In genomic region chr16:2157480-2158261, GRCh38 we compare ENCODE assay signal across 9 cellular contexts. TPM values are rescaled to one million over a fixed set of nuclear protein-coding genes. Genes with fewer than 3 reads are reported as not detected.
DNase-seq lines count a peak whose midpoint lies in the region; ATAC-seq and TF ChIP-seq lines count a peak whose summit lies in the region.
"Had no signal": no experiment of that assay in that cellular context is flagged by ENCODE, and none has a peak within 500 bp of the region (broad histone marks: within the 10 kb centered on the region; RNA-seq: fewer than 3 reads in every experiment).

No MANE protein-coding gene starts in this region.

- no peaks in the 10 kb centered on the region for H3K27me3 Mint-ChIP-seq in activated naive CD4-positive, alpha-beta T cell treated with anti-CD3 and anti-CD28 coated beads for 36 hours (ENCODE audit: low read depth)
- H3K27me3 Mint-ChIP-seq in type B pancreatic cell, result peaks cover 3% of the 10 kb centered on the region

- peaks cover 18% of the 10 kb centered on the region for H3K4me1 ChIP-seq in prostate gland (replicated peaks)

- H3K4me3 ChIP-seq in astrocyte of the cerebellum (ENCODE audit: low read depth, low read length), result peak overlapping the region; percentile 88
- no peak overlapping the region for H3K4me3 ChIP-seq in prostate gland

- TF ChIP-seq CTCF in astrocyte of the cerebellum (IDR thresholded peaks at IDR 0.05; ENCODE audit: low read depth, low read length, missing control alignments) (no peak), type B pancreatic cell (conservative IDR thresholded peaks at IDR 0.05) (no peak), prostate gland (IDR thresholded peaks at IDR 0.05) (no peak)

- no peaks in the 10 kb centered on the region for H3K9me3 Mint-ChIP-seq in activated naive CD4-positive, alpha-beta T cell treated with anti-CD3 and anti-CD28 coated beads for 36 hours
- no peaks in the 10 kb centered on the region for H3K9me3 Mint-ChIP-seq in type B pancreatic cell

- WGBS in prostate gland, result 90% methylated on average over 19 of the region's 27 CpGs

- H3K36me3 Mint-ChIP-seq in activated naive CD4-positive, alpha-beta T cell treated with anti-CD3 and anti-CD28 coated beads for 36 hours (ENCODE audit: low read depth), result peaks cover 27% of the 10 kb centered on the region
- peaks cover 4% of the 10 kb centered on the region for H3K36me3 Mint-ChIP-seq in type B pancreatic cell

- peak overlapping the region; percentile 97 for H3K4me3 Mint-ChIP-seq in activated naive CD4-positive, alpha-beta T cell treated with anti-CD3 and anti-CD28 coated beads for 36 hours
- peak overlapping the region; percentile 94 for H3K4me3 Mint-ChIP-seq in type B pancreatic cell

- intact Hi-C loops in activated naive CD4-positive, alpha-beta T cell treated with anti-CD3 and anti-CD28 coated beads for 36 hours (cut with micrococcal nuclease), result loop anchor here (5.0 to 10.0 kb wide), 3 partner anchors 303 to 845 kb away; no protein-coding TSS in a partner anchor
- intact Hi-C loops in prostate gland (cut with DNase I), result loop anchor here (5.0 kb wide), 1 partner anchor 95 kb away; the partner anchor contains the start of gene ECI1

- H3K27ac ChIP-seq in prostate gland, result no peak overlapping the region

- peaks cover 33% of the 10 kb centered on the region for H3K4me1 Mint-ChIP-seq in activated naive CD4-positive, alpha-beta T cell treated with anti-CD3 and anti-CD28 coated beads for 36 hours (ENCODE audit: low read depth)
- H3K4me1 Mint-ChIP-seq in type B pancreatic cell (ENCODE audit: unreplicated experiment), result peaks cover 19% of the 10 kb centered on the region

- no peak for DNase-seq in activated naive CD4-positive, alpha-beta T cell treated with anti-CD3 and anti-CD28 coated beads for 36 hours
- DNase-seq in activated naive CD4-positive, alpha-beta T cell (lab: John Stamatoyannopoulos, UW), result no peak
- DNase-seq in astrocyte of the cerebellum (ENCODE audit: low read depth), result no peak
- peak; percentile 57 for DNase-seq in medulla oblongata (ENCODE audit: extremely low spot score)
- no peak for DNase-seq in type B pancreatic cell (ENCODE audit: extremely low spot score, unreplicated experiment)
- DNase-seq in prostate gland (ENCODE audit: low spot score), result no peak
- no peak for DNase-seq in activated effector memory CD4-positive, alpha-beta T cell treated with Interleukin-2 at 50 U/mL for 16 hours
- DNase-seq: NCI-H2081 had no signal

- no peak overlapping the region for H3K27ac Mint-ChIP-seq in activated naive CD4-positive, alpha-beta T cell treated with anti-CD3 and anti-CD28 coated beads for 36 hours
- H3K27ac Mint-ChIP-seq in type B pancreatic cell, result no peak overlapping the region

- H3K9me3 ChIP-seq in prostate gland, result no peaks in the 10 kb centered on the region

- in situ Hi-C loops in astrocyte of the cerebellum (cut with HindIII; ENCODE audit: low sequenced_read_pairs), result no loop called here

- TF ChIP-seq POLR2A in prostate gland (IDR thresholded peaks at IDR 0.05), result no peak

- CTCF ChIA-PET in activated naive CD4-positive, alpha-beta T cell treated with anti-CD3 and anti-CD28 coated beads for 36 hours (lab: Charles Lee), result interaction anchor here (0.6 to 0.7 kb wide), 2 partner anchors 247 to 379 kb away, joined by 3 read pairs; no protein-coding TSS in a partner anchor

- no peaks in the 10 kb centered on the region for H3K36me3 ChIP-seq in prostate gland

- no peaks in the 10 kb centered on the region for H3K27me3 ChIP-seq in prostate gland (replicated peaks; ENCODE audit: insufficient read depth)

- no peak for ATAC-seq in GM18861 (IDR thresholded peaks at IDR 0.05; ENCODE audit: unreplicated experiment)

RNA-seq across cellular contexts. Expression of gene TRAF7, which starts 2.1 kb away (rescaled TPM):
- 100 to 1,000 TPM; 102 to 104 TPM for total RNA-seq in activated naive CD4-positive, alpha-beta T cell treated with anti-CD3 and anti-CD28 coated beads for 36 hours
- total RNA-seq in type B pancreatic cell (ENCODE audit: low replicate concordance) (71.0 and 81.6 TPM in 2 replicates), prostate gland (10 to 100 TPM; 40.0 to 51.5 TPM)

RNA-seq across cellular contexts. Expression of gene RAB26, which starts 9.2 kb away (rescaled TPM):
- not detected for total RNA-seq in activated naive CD4-positive, alpha-beta T cell treated with anti-CD3 and anti-CD28 coated beads for 36 hours
- total RNA-seq in type B pancreatic cell (ENCODE audit: low replicate concordance) (7.4 and 9.9 TPM in 2 replicates), prostate gland (1 to 10 TPM; 1.8 to 5.1 TPM)

RNA-seq across cellular contexts. Expression of gene PKD1, which starts 22.0 kb away (rescaled TPM):
- total RNA-seq in activated naive CD4-positive, alpha-beta T cell treated with anti-CD3 and anti-CD28 coated beads for 36 hours, result 10 to 100 TPM; 63.3 to 68.9 TPM
- 76.2 and 131 TPM in 2 replicates for total RNA-seq in type B pancreatic cell (ENCODE audit: low replicate concordance)
- total RNA-seq in prostate gland, result 100 to 1,000 TPM; 205 to 349 TPM

RNA-seq across cellular contexts. Expression of gene CASKIN1, which starts 38.7 kb away (rescaled TPM):
- total RNA-seq in activated naive CD4-positive, alpha-beta T cell treated with anti-CD3 and anti-CD28 coated beads for 36 hours, result under 1 TPM; 0.15 to 0.17 TPM
- total RNA-seq in type B pancreatic cell (ENCODE audit: low replicate concordance), result 2.7 and 6.3 TPM in 2 replicates
- total RNA-seq in prostate gland, result 1 to 10 TPM in 1 of 2 donors, under 1 TPM in 1; 0.77 to 5.3 TPM

RNA-seq across cellular contexts. Expression of gene MLST8, which starts 47.6 kb away (rescaled TPM):
- 10 to 100 TPM; 70.0 to 70.1 TPM for total RNA-seq in activated naive CD4-positive, alpha-beta T cell treated with anti-CD3 and anti-CD28 coated beads for 36 hours
- total RNA-seq in type B pancreatic cell (ENCODE audit: low replicate concordance), result 44.9 and 56.8 TPM in 2 replicates
- 100 to 1,000 TPM in 1 of 2 donors, 10 to 100 TPM in 1; 55.9 to 110 TPM for total RNA-seq in prostate gland
